Comparison of ENCODE assay signal across 14 cellular contexts in the genomic region with DNA sequence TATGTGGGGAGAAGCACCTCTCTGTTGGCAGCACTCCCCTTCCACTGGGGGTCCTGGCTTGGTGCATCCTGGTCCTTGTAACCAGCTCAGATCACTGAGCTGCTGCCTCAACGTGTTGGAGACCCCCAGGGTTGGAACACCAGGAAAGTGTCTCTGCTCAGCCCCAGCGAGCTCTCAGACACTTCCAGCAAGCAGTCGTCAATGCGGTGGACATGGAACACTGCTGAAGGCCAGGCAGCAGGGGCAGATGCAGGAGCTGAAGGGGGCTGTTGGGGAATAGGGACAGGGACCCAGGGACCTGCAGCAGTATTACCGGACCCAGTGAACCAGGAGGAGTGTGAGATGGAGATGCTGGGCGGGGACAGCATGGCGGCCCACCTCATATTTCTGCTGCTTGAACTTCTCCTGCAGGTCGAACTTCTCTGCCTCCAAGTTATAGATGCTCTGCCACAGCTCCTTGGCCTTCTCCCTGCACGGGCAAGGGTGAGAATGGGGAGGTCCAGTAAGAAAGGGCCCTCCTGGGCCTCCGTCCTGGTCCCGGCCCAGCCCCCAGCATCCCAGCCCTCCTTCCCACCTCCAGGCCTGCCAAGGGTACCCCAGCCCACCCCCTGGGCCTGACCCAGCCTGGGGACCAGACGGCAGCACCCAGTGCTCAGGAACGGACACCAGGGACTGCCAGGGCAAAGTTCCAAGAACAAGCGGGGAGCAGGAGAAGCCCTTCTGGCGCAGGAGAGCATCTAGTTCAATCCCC. TPM values are rescaled to one million over a fixed set of nuclear protein-coding genes. Genes with fewer than 3 reads are reported as not detected.
DNase-seq lines count a peak whose midpoint lies in the region; ATAC-seq, FAIRE-seq and TF ChIP-seq lines count a peak whose summit lies in the region.
"Had no signal": no experiment of that assay in that cellular context is flagged by ENCODE, and none has a peak within 500 bp of the region (broad histone marks: within the 10 kb centered on the region; RNA-seq: fewer than 3 reads in every experiment).

No MANE protein-coding gene starts in this region.

- no peak overlapping the region for H2BK120ac ChIP-seq in H1 (replicated peaks; ENCODE audit: low read depth, low read length)

- peak overlapping the region in 7 of 11 experiments; percentile 15 to 74 (median 60); a peak in 10 of 22 replicates for H3K4me2 ChIP-seq in BLaER1 treated with 17β-estradiol and CSF1 and Interleukin-3, amounts not matched to agents 10 nM and 100 nM
- H3K4me2 ChIP-seq in H1 (ENCODE audit: insufficient read depth in 1 of 2, low read depth in 2 of 2, low read length in 2 of 2), result no peak overlapping the region
- H3K4me2 ChIP-seq: A549 had no signal

- H4K8ac ChIP-seq in H1 (ENCODE audit: extremely low read depth, insufficient read depth, low read length), result peak overlapping the region; percentile 20; the same call in 1 of the 2 replicates

- H4K5ac ChIP-seq in H1 (ENCODE audit: insufficient read length, low read depth, low read length), result no peak overlapping the region

- no peak overlapping the region for H2BK12ac ChIP-seq in H1 (ENCODE audit: low read depth, low read length)

- 0 out of 22 replicates have a peak overlapping the region, but pooled peaks of 2 of the 11 experiments have one; percentile 10 to 24 for H3K9ac ChIP-seq in BLaER1 treated with 17β-estradiol and CSF1 and Interleukin-3, amounts not matched to agents 10 nM and 100 nM
- no peak overlapping the region for H3K9ac ChIP-seq in H1 (replicated peaks in 1 of 4; ENCODE audit: extremely low read depth in 1 of 4, low read depth in 3 of 4, low read length in 3 of 4)

- no peak for TF ChIP-seq POLR2A in H1 (IDR thresholded peaks at IDR 0.05; ENCODE audit: control extremely low read depth in 1 of 2, low read depth in 2 of 2, low read length in 2 of 2)

- H2BK15ac ChIP-seq in H1 (ENCODE audit: low read length), result peak overlapping the region; percentile 95; the same call in 1 of the 2 replicates

- no peaks in the 10 kb centered on the region for H3K79me2 ChIP-seq in H1 (ENCODE audit: control insufficient read depth in 1 of 2, insufficient read depth in 2 of 2, low read length in 2 of 2)

- TF ChIP-seq CTCF in H1 (IDR thresholded peaks at IDR 0.05; ENCODE audit: control extremely low read depth in 1 of 3, insufficient read depth in 1 of 3, low read depth in 1 of 3, low read length in 3 of 3), result no peak

- FAIRE-seq in H1 (lab: Jason Lieb, UNC), result no peak
- FAIRE-seq: A549 had no signal

- POLR2A ChIA-PET in H1 (lab: Charles Lee; ENCODE audit: partially characterized antibody), result interaction anchor here (0.8 to 7.7 kb wide), 5 partner anchors 13 to 106 kb away, joined by 3 to 49 read pairs (median 11); no protein-coding TSS in a partner anchor

- H3K4me3 ChIP-seq in BLaER1 treated with 17β-estradiol and CSF1 and Interleukin-3, amounts not matched to agents 10 nM and 100 nM, result no peak overlapping the region
- no peak overlapping the region for H3K4me3 ChIP-seq in H1 (ENCODE audit: extremely low read depth in 1 of 4, insufficient read depth in 2 of 4, low read depth in 3 of 4, low read length in 4 of 4)
- H3K4me3 ChIP-seq: A549 had no signal

- no peak for DNase-seq in H1 (ENCODE audit: low read depth in 1 of 2, low spot score in 2 of 2)
- DNase-seq in left ventricle myocardium superior, result peak; percentile 37
- DNase-seq in sciatic nerve (ENCODE audit: low spot score), result no peak
- no peak for DNase-seq in activated T-cell treated with anti-CD3 and anti-CD28 coated beads, Interleukin-2, amount 50 U/mL, for 48 hours
- no peak for DNase-seq in activated CD4-positive, alpha-beta T cell treated with anti-CD3 and anti-CD28 coated beads for 1 hour
- DNase-seq: KG1, NCI-H446 treated with DMSO at 0.1 percent for 48 hours, SIG-M5 had no signal

- no peak for TF ChIP-seq EP300 in H1 (IDR thresholded peaks at IDR 0.05; ENCODE audit: borderline replicate concordance in 1 of 2, low read depth in 2 of 2, low read length in 2 of 2)

- no peak overlapping the region; the same call in 1 of the 2 replicates for H2BK20ac ChIP-seq in H1 (ENCODE audit: low read length)

- H2AFZ ChIP-seq in H1 (ENCODE audit: low read length), result no peak overlapping the region

- no peak overlapping the region for H2BK5ac ChIP-seq in H1 (ENCODE audit: low read depth, low read length)

- no peak for TF ChIP-seq RAD21 in H1 (IDR thresholded peaks at IDR 0.05 in 1 of 2, conservative IDR thresholded peaks at IDR 0.05 in 1 of 2; ENCODE audit: low read depth in 2 of 2, low read length in 2 of 2)

- no peak overlapping the region; a peak in 1 of 22 replicates for H3K27ac ChIP-seq in BLaER1 treated with 17β-estradiol and CSF1 and Interleukin-3, amounts not matched to agents 10 nM and 100 nM
- no peak overlapping the region for H3K27ac ChIP-seq in H1 (ENCODE audit: low read depth, low read length)
- H3K27ac ChIP-seq: HL-60 had no signal

- no peak overlapping the region for H3K56ac ChIP-seq in H1 (replicated peaks; ENCODE audit: insufficient read length, low read depth, low read length)

- CTCF ChIA-PET in H1 (lab: Charles Lee; ENCODE audit: partially characterized antibody), result interaction anchor here (0.6 to 14.7 kb wide), 48 partner anchors 7 to 296 kb away, joined by 3 to 275 read pairs (median 5); partner anchors contain the start of genes IGFN1, PKP1, TNNI1 and TNNT2

- H3K9me3 ChIP-seq in BLaER1 treated with 17β-estradiol and CSF1 and Interleukin-3, amounts not matched to agents 10 nM and 100 nM (replicated peaks in 1 of 11), result no peaks in the 10 kb centered on the region; a peak in 1 of 22 replicates
- H3K9me3 ChIP-seq in H1 (ENCODE audit: insufficient read depth in 2 of 2, low read depth in 1 of 2, low read length in 1 of 2), result no peaks in the 10 kb centered on the region
- H3K9me3 ChIP-seq: A549 had no signal

- H2AK5ac ChIP-seq in H1 (ENCODE audit: low read depth, low read length), result no peak overlapping the region

- no peaks in the 10 kb centered on the region for H3K79me1 ChIP-seq in H1 (ENCODE audit: low read depth, low read length)

- no peak overlapping the region for H3K23ac ChIP-seq in H1 (ENCODE audit: insufficient read length)

- H3K36me3 ChIP-seq in BLaER1 treated with 17β-estradiol and CSF1 and Interleukin-3, amounts not matched to agents 10 nM and 100 nM, result no peaks in the 10 kb centered on the region
- H3K36me3 ChIP-seq in H1 (ENCODE audit: control insufficient read depth in 2 of 4, insufficient read depth in 4 of 4, low read length in 3 of 4), result no peaks in the 10 kb centered on the region

- no peak overlapping the region for H4K91ac ChIP-seq in H1 (replicated peaks; ENCODE audit: insufficient read length, low read length)

- 90% methylated on average over 15 of the region's 15 CpGs; no CpG with 5 or more reads in 1 of the 2 experiments for WGBS in H1 (ENCODE audit: extremely low coverage in 1 of 2, insufficient coverage in 1 of 2, insufficient read length in 1 of 2, insufficient replicate concordance in 2 of 2, low coverage in 1 of 2, low lambda C conversion rate in 2 of 2, missing lambda C conversion rate in 1 of 2), 2 experiments

- intact Hi-C loops in left ventricle myocardium superior (cut with micrococcal nuclease), result no loop called here
- intact Hi-C loops in sciatic nerve (cut with DNase I), result loop anchor here (10.0 kb wide), 1 partner anchor 106 kb away; no protein-coding TSS in a partner anchor

- ATAC-seq in left ventricle myocardium superior (no peak), sciatic nerve (peak; percentile 15), GM18519 (IDR thresholded peaks at IDR 0.05; ENCODE audit: low FRiP score, unreplicated experiment) (no peak)

- peaks cover 0 to 68% (median 54%) of the 10 kb centered on the region in 10 experiments; a peak in 16 of 20 replicates for H3K4me1 ChIP-seq in BLaER1 treated with 17β-estradiol and CSF1 and Interleukin-3, amounts not matched to agents 10 nM and 100 nM
- H3K4me1 ChIP-seq in H1 (replicated peaks in 1 of 4; ENCODE audit: control insufficient read depth in 3 of 4, insufficient read depth in 4 of 4, low read length in 3 of 4), result peaks cover 0 to 5% (median under 1%) of the 10 kb centered on the region in 4 experiments; a peak in 5 of 7 replicates
- H3K4me1 ChIP-seq: A549 had no signal

- H3K27me3 ChIP-seq in BLaER1 treated with 17β-estradiol and CSF1 and Interleukin-3, amounts not matched to agents 10 nM and 100 nM, result no peaks in the 10 kb centered on the region
- H3K27me3 ChIP-seq in H1 (replicated peaks in 1 of 4; ENCODE audit: control insufficient read depth in 3 of 4, extremely low read depth in 1 of 4, insufficient read depth in 3 of 4, low read length in 3 of 4), result no peaks in the 10 kb centered on the region

- no peak overlapping the region for H3K18ac ChIP-seq in H1 (ENCODE audit: extremely low read depth, low read length)

- H4K20me1 ChIP-seq in BLaER1 treated with 17β-estradiol and CSF1 and Interleukin-3, amounts not matched to agents 10 nM and 100 nM, result 0 out of 22 replicates have a peak, but pooled peaks cover 0 to 8% (median 0%) of the 10 kb centered on the region in 11 experiments
- H4K20me1 ChIP-seq in H1 (replicated peaks in 1 of 2; ENCODE audit: control insufficient read depth in 1 of 2, insufficient read depth in 2 of 2, low read length in 2 of 2), result no peaks in the 10 kb centered on the region

- H3K4ac ChIP-seq in H1 (replicated peaks; ENCODE audit: insufficient read length, low read depth, low read length), result no peak overlapping the region

- H3K23me2 ChIP-seq in H1 (ENCODE audit: low read depth, low read length), result no peaks in the 10 kb centered on the region

- no peak overlapping the region for H3K14ac ChIP-seq in H1 (ENCODE audit: insufficient read length)

RNA-seq across cellular contexts. Expression of gene TNNT2, which starts 16.4 kb away (rescaled TPM):
- 21.0 and 22.6 TPM in 2 replicates for total RNA-seq in H1 (2021; fragmentation: NEBNext Ultra II Directional; extraction: Animal tissue kit (Norgen Biotek cat#: 25700))
- 3.1 and 5.3 TPM in 2 replicates for polyA plus RNA-seq in H1 (2011; rRNA removed)
- 13.9 TPM for polyA plus RNA-seq in H1 (2011; cell fraction: cytosol; rRNA removed)
- polyA plus RNA-seq in H1 (2011; cell fraction: nucleus; rRNA removed), result 21.3 TPM
- polyA plus RNA-seq in H1 (2012, experiment 1 of 2), result 14.8 to 17.7 TPM (median 16.7 TPM) in 4 replicates
- polyA plus RNA-seq in H1 (2012, experiment 2 of 2), result 4.4 TPM
- 15.5 TPM for polyA plus RNA-seq in H1 (2013, experiment 1 of 2)
- polyA plus RNA-seq in H1 (2013, experiment 2 of 2), result 14.1 TPM
- polyA minus RNA-seq in H1 (2011; rRNA and poly(A)+ RNA removed), result 5.8 and 8.4 TPM in 2 replicates
- 7.2 TPM for polyA minus RNA-seq in H1 (2011; cell fraction: cytosol; rRNA and poly(A)+ RNA removed)
- polyA minus RNA-seq in H1 (2011; cell fraction: nucleus; rRNA and poly(A)+ RNA removed), result 13.0 TPM
- total RNA-seq in left ventricle myocardium superior (10,350 TPM), sciatic nerve (63.7 TPM)
- total RNA-seq: OCI-LY7 had no signal
- polyA plus RNA-seq: CD14-positive monocyte had no signal

RNA-seq across cellular contexts. Expression of gene LAD1, which starts 38.0 kb away (rescaled TPM):
- total RNA-seq in H1 (2021; fragmentation: NEBNext Ultra II Directional; extraction: Animal tissue kit (Norgen Biotek cat#: 25700)), result 30.5 and 32.8 TPM in 2 replicates
- polyA plus RNA-seq in H1 (2011; rRNA removed), result 9.3 and 12.4 TPM in 2 replicates
- polyA plus RNA-seq in H1 (2011; cell fraction: cytosol; rRNA removed), result 9.9 TPM
- 16.3 TPM for polyA plus RNA-seq in H1 (2011; cell fraction: nucleus; rRNA removed)
- 17.1 to 22.3 TPM (median 20.0 TPM) in 4 replicates for polyA plus RNA-seq in H1 (2012, experiment 1 of 2)
- polyA plus RNA-seq in H1 (2012, experiment 2 of 2), result 21.6 TPM
- 20.5 TPM for polyA plus RNA-seq in H1 (2013, experiment 1 of 2)
- polyA plus RNA-seq in H1 (2013, experiment 2 of 2), result 20.2 TPM
- polyA minus RNA-seq in H1 (2011; rRNA and poly(A)+ RNA removed), result 7.7 and 10.7 TPM in 2 replicates
- 8.4 TPM for polyA minus RNA-seq in H1 (2011; cell fraction: cytosol; rRNA and poly(A)+ RNA removed)
- polyA minus RNA-seq in H1 (2011; cell fraction: nucleus; rRNA and poly(A)+ RNA removed), result 13.1 TPM
- total RNA-seq in left ventricle myocardium superior (2.2 TPM), sciatic nerve (0.76 TPM)
- total RNA-seq: OCI-LY7 had no signal
- polyA plus RNA-seq: CD14-positive monocyte had no signal

Comparison
In these comparisons a context has a peak if more than half of its experiments do, and no peak if none do; other contexts are left out.
1. H3K4me2 ChIP-seq: peak in BLaER1 treated with 17β-estradiol and CSF1 and Interleukin-3, amounts not matched to agents 10 nM and 100 nM (7 of 11); none in H1 (0 of 2).
2. RNA of gene TNNT2, which starts 16.4 kb away (total RNA-seq): 10,350 TPM in left ventricle myocardium superior (single experiment); 63.7 TPM in sciatic nerve (single experiment) and 21.0 to 22.6 TPM in H1; every median in the first group is over 100 times any median in the second.